8 cellular contexts compared by ENCODE assay signal in genomic region chr6:134235937-134236751, GRCh38.
DNase-seq lines count a peak whose midpoint lies in the region; ATAC-seq and TF ChIP-seq lines count a peak whose summit lies in the region.

No MANE protein-coding gene starts in this region.

- DNase-seq in glomerular endothelial cell (ENCODE audit: extremely low read depth, low read depth, low spot score) = peak; percentile 47
- DNase-seq in psoas muscle = no peak
- no peak for DNase-seq in H9
- DNase-seq in mucosa of gallbladder (ENCODE audit: low spot score) = no peak

- no peak overlapping the region for H4K8ac ChIP-seq in H9 (replicated peaks; ENCODE audit: insufficient read length, low read depth, low read length)

- H2AK5ac ChIP-seq in H9 (ENCODE audit: insufficient read length, low read length) = no peak overlapping the region

- H3K56ac ChIP-seq in H9 (ENCODE audit: insufficient read length, low read depth, low read length) = no peak overlapping the region

- no peaks in the 10 kb centered on the region for H3K9me3 ChIP-seq in SU-DHL-6 (ENCODE audit: insufficient read depth, low read length)
- no peaks in the 10 kb centered on the region for H3K9me3 ChIP-seq in psoas muscle
- H3K9me3 ChIP-seq in H9 (ENCODE audit: control insufficient read depth, low read depth, low read length) = no peaks in the 10 kb centered on the region

- no peak overlapping the region for H2BK5ac ChIP-seq in H9 (ENCODE audit: insufficient read length, low read length)

- no peak overlapping the region for H4K91ac ChIP-seq in H9 (ENCODE audit: insufficient read length, low read depth, low read length)

- no peaks in the 10 kb centered on the region for H4K20me1 ChIP-seq in SU-DHL-6 (ENCODE audit: low read depth, low read length)
- peaks cover 2% of the 10 kb centered on the region for H4K20me1 ChIP-seq in H9 (ENCODE audit: control insufficient read depth, insufficient read depth, insufficient read length)

- TF ChIP-seq CTCF in SU-DHL-6 (IDR thresholded peaks at IDR 0.05; ENCODE audit: insufficient read depth, low read length, poor library complexity, severe bottlenecking) (no peak), psoas muscle (IDR thresholded peaks at IDR 0.05) (no peak), H9 (conservative IDR thresholded peaks at IDR 0.05) (no peak)

- H2BK120ac ChIP-seq in H9 (ENCODE audit: low read depth, low read length, poor library complexity, severe bottlenecking) = no peak overlapping the region

- H3K4me1 ChIP-seq in ACC112 (ENCODE audit: control insufficient read depth, insufficient read depth, low read length, unreplicated experiment) (peaks cover 13% of the 10 kb centered on the region), psoas muscle (no peaks in the 10 kb centered on the region), H9 (ENCODE audit: insufficient read depth, low read length) (no peaks in the 10 kb centered on the region)

- H3K9ac ChIP-seq in SU-DHL-6 (ENCODE audit: low read length) (peak overlapping the region; percentile 7; the same call in 1 of the 2 replicates), H9 (ENCODE audit: extremely low read depth, insufficient read length, low read length) (no peak overlapping the region)

- no peaks in the 10 kb centered on the region for H3K27me3 ChIP-seq in ACC112 (ENCODE audit: insufficient read depth, low read length)
- no peaks in the 10 kb centered on the region for H3K27me3 ChIP-seq in SU-DHL-6 (ENCODE audit: low read length)
- no peaks in the 10 kb centered on the region for H3K27me3 ChIP-seq in psoas muscle (ENCODE audit: insufficient read depth in 3 of 3, low read length in 2 of 3)
- no peaks in the 10 kb centered on the region for H3K27me3 ChIP-seq in H9 (ENCODE audit: insufficient read depth, low read length)

- no peaks in the 10 kb centered on the region for H3K79me1 ChIP-seq in H9 (ENCODE audit: insufficient read depth, low read depth, low read length, poor library complexity, severe bottlenecking)

- H3K4me1 Mint-ChIP-seq in H9 = peaks cover 0 to 8% of the 10 kb centered on the region in 2 experiments; a peak in 3 of 4 replicates

- ATAC-seq in GM18873 (IDR thresholded peaks at IDR 0.05; ENCODE audit: low FRiP score, unreplicated experiment) (peak; percentile 96), HG03064 (IDR thresholded peaks at IDR 0.05; ENCODE audit: low read depth, unreplicated experiment) (peak; percentile 93), psoas muscle (no peak)

- H3K27me3 Mint-ChIP-seq in H9 (ENCODE audit: low read depth) = no peaks in the 10 kb centered on the region

- H3K4me3 Mint-ChIP-seq in H9 = no peak overlapping the region

- no peak overlapping the region for H3K23ac ChIP-seq in H9 (ENCODE audit: insufficient read length, low read depth, low read length)

- no peak overlapping the region for H3K4ac ChIP-seq in H9 (ENCODE audit: low read depth, low read length)

- H3T11ph ChIP-seq in H9 (ENCODE audit: low read length) = no peak overlapping the region

- H3K27ac ChIP-seq in ACC112 (ENCODE audit: low read depth, low read length) = peak overlapping the region; percentile 38
- peak overlapping the region; percentile 61 for H3K27ac ChIP-seq in SU-DHL-6 (ENCODE audit: low read depth, low read length)
- H3K27ac ChIP-seq in psoas muscle = no peak overlapping the region
- no peak overlapping the region for H3K27ac ChIP-seq in H9 (ENCODE audit: insufficient read length, low read depth, low read length)

- H2BK15ac ChIP-seq in H9 (ENCODE audit: low read depth, low read length) = no peak overlapping the region

- intact Hi-C loops in psoas muscle (cut with DNase I) = loop anchor here in 1 of 2 donors (5.0 kb wide), 1 partner anchor 49 kb away; no protein-coding TSS in a partner anchor

- no peak overlapping the region for H2BK12ac ChIP-seq in H9 (ENCODE audit: insufficient read length, low read depth, low read length)

- H3K9me2 ChIP-seq in SU-DHL-6 (replicated peaks; ENCODE audit: insufficient read depth, low read length) = no peaks in the 10 kb centered on the region

- WGBS in psoas muscle, 3 donors = 89 to 94% (median 90%) methylated on average over 7 of the region's 7 CpGs
- no CpG with 5 or more reads among the region's 7 CpGs for WGBS in H9 (ENCODE audit: extremely low coverage, insufficient read length, low lambda C conversion rate)

- peaks cover 56% of the 10 kb centered on the region for H3F3A ChIP-seq in SU-DHL-6 (ENCODE audit: insufficient read depth)

- H3K27ac Mint-ChIP-seq in H9 = no peak overlapping the region

- H3K4me2 ChIP-seq in SU-DHL-6 (ENCODE audit: low read depth, low read length, poor library complexity, severe bottlenecking) (peak overlapping the region; percentile 39), H9 (ENCODE audit: insufficient read depth, insufficient read length, low read length) (no peak overlapping the region)

- H3K23me2 ChIP-seq in H9 (ENCODE audit: insufficient read length, low read depth, low read length, poor library complexity, severe bottlenecking) = no peaks in the 10 kb centered on the region

- no peak overlapping the region for H3K4me3 ChIP-seq in ACC112 (ENCODE audit: low read depth, low read length)
- no peak overlapping the region for H3K4me3 ChIP-seq in SU-DHL-6 (ENCODE audit: insufficient read depth, low read length, poor library complexity, severe bottlenecking)
- no peak overlapping the region for H3K4me3 ChIP-seq in psoas muscle

- no peak overlapping the region for H2BK20ac ChIP-seq in H9 (ENCODE audit: low read depth, low read length, poor library complexity, severe bottlenecking)

- H3K79me2 ChIP-seq in ACC112 (ENCODE audit: control insufficient read depth, insufficient read depth, low read length, unreplicated experiment) = no peaks in the 10 kb centered on the region
- H3K79me2 ChIP-seq in SU-DHL-6 (ENCODE audit: insufficient read depth, low read length) = no peaks in the 10 kb centered on the region
- H3K79me2 ChIP-seq in H9 (ENCODE audit: insufficient read depth, low read length) = no peaks in the 10 kb centered on the region

- H3K36me3 Mint-ChIP-seq in H9 (ENCODE audit: insufficient read depth in 1 of 3, low read depth in 3 of 3) = peaks cover 0 to 4% (median 0%) of the 10 kb centered on the region in 3 experiments; a peak in 1 of 7 replicates

- no peaks in the 10 kb centered on the region; a peak in 1 of 5 replicates for H3K9me3 Mint-ChIP-seq in H9

- no peak overlapping the region for H3K18ac ChIP-seq in H9 (ENCODE audit: insufficient read length, low read depth, low read length)

- H2AFZ ChIP-seq in ACC112 (ENCODE audit: low read length, unreplicated experiment) = peak overlapping the region; percentile 1
- peak overlapping the region; percentile 52 for H2AFZ ChIP-seq in SU-DHL-6 (ENCODE audit: low read depth, low read length, severe bottlenecking)
- H2AFZ ChIP-seq in H9 (ENCODE audit: low read length) = no peak overlapping the region

- H3K14ac ChIP-seq in H9 (ENCODE audit: insufficient read depth, low read length) = no peak overlapping the region

- H3K36me3 ChIP-seq in ACC112 (ENCODE audit: insufficient read depth, low read length) (no peaks in the 10 kb centered on the region), SU-DHL-6 (ENCODE audit: low read length) (no peaks in the 10 kb centered on the region), psoas muscle (ENCODE audit: insufficient read depth in 1 of 2, low read depth in 1 of 2) (no peaks in the 10 kb centered on the region)

- H4K5ac ChIP-seq in H9 (ENCODE audit: insufficient read length, low read depth, low read length) = no peak overlapping the region

Comparison
In these comparisons a context has a peak if more than half of its experiments do, and no peak if none do; other contexts are left out.
1. H3K27ac ChIP-seq: peak in ACC112 (single experiment) and SU-DHL-6 (single experiment); none in psoas muscle (single experiment) and H9 (single experiment).
2. ATAC-seq: peak in GM18873 (single experiment) and HG03064 (single experiment); none in psoas muscle (0 of 4).